ENCODE assay signal across 1 cellular context in the genomic region with DNA sequence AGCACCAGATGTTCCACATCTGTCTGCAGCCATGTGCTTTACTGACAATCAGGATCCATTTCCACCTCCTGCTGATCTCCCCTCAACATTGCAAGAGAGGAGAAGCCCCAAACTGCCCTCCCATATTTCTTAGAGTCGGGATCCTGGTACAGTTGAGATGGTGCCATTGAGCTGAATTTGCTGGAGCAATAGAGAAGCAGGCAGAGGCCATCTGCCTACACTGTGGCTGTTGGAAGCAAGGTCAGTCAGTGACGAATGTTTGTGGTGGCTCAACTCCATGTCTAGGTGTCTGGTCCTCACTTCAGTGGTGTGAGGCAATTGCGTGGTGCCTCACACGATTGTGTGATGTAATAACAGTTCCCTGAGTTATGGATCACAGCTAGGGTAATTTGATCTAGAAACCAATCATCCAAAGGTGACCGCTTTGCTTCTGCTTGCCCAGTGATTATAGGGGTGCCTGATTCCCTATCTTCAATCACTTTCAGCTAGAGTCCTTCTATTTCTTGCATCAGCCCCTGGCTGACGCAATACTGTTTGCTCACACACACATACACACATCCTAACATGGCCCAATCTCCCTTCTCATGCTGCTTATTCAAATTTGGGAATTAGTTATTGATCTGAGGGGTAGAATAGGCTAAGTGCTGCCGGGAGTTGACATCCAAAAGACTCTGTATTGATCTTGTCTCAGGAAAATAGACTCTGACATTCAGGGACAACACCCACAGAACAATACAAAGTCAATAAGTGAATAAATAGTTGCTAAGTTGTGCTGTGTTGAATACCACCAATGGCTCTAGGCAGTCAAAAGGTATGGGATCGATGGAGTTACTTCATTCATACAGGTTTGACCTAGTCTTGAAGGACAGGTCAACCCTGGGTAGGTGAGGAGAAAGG.
A peak's percentile ranks its signal among the peaks of the same experiment; 100 is the strongest.
TF ChIP-seq lines count a peak whose summit lies in the region.

No MANE protein-coding gene starts in this region.

TF ChIP-seq in K562, 482 proteins besides CTCF, POLR2A, EP300 and RAD21 (continued from another document and continues in another):
- no peak for TF ChIP-seq BRF1 (IDR thresholded peaks at IDR 0.05; ENCODE audit: borderline replicate concordance, extremely low read depth, insufficient read length)
- TF ChIP-seq IRF9 (tag; IDR thresholded peaks at IDR 0.05), result peak; percentile 96
- TF ChIP-seq, protein P1, sequence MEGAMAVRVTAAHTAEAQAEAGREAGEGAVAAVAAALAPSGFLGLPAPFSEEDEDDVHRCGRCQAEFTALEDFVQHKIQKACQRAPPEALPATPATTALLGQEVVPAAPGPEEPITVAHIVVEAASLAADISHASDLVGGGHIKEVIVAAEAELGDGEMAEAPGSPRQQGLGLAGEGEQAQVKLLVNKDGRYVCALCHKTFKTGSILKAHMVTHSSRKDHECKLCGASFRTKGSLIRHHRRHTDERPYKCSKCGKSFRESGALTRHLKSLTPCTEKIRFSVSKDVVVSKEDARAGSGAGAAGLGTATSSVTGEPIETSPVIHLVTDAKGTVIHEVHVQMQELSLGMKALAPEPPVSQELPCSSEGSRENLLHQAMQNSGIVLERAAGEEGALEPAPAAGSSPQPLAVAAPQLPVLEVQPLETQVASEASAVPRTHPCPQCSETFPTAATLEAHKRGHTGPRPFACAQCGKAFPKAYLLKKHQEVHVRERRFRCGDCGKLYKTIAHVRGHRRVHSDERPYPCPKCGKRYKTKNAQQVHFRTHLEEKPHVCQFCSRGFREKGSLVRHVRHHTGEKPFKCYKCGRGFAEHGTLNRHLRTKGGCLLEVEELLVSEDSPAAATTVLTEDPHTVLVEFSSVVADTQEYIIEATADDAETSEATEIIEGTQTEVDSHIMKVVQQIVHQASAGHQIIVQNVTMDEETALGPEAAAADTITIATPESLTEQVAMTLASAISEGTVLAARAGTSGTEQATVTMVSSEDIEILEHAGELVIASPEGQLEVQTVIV (CRISPR knock-in tag; IDR thresholded peaks at IDR 0.05; ENCODE audit: borderline replicate concordance), result no peak
- TF ChIP-seq TEAD1 (CRISPR knock-in tag; IDR thresholded peaks at IDR 0.05), result no peak
- TF ChIP-seq ERF (CRISPR knock-in tag; IDR thresholded peaks at IDR 0.05), result no peak
- TF ChIP-seq CBFA2T2 (conservative IDR thresholded peaks at IDR 0.05), result no peak
- no peak for TF ChIP-seq NFE2L1 (tag; IDR thresholded peaks at IDR 0.05; ENCODE audit: borderline replicate concordance, low read depth)
- TF ChIP-seq ZNF324 (CRISPR knock-in tag; IDR thresholded peaks at IDR 0.05), result no peak
- TF ChIP-seq CHD1 (IDR thresholded peaks at IDR 0.05; ENCODE audit: low read length), result no peak
- TF ChIP-seq ZBED1 (IDR thresholded peaks at IDR 0.05), result no peak
- peak; percentile 27; the same call in 1 of the 2 replicates for TF ChIP-seq ZNF79 (CRISPR knock-in tag; IDR thresholded peaks at IDR 0.05; ENCODE audit: low read depth)
- TF ChIP-seq, protein P2, sequence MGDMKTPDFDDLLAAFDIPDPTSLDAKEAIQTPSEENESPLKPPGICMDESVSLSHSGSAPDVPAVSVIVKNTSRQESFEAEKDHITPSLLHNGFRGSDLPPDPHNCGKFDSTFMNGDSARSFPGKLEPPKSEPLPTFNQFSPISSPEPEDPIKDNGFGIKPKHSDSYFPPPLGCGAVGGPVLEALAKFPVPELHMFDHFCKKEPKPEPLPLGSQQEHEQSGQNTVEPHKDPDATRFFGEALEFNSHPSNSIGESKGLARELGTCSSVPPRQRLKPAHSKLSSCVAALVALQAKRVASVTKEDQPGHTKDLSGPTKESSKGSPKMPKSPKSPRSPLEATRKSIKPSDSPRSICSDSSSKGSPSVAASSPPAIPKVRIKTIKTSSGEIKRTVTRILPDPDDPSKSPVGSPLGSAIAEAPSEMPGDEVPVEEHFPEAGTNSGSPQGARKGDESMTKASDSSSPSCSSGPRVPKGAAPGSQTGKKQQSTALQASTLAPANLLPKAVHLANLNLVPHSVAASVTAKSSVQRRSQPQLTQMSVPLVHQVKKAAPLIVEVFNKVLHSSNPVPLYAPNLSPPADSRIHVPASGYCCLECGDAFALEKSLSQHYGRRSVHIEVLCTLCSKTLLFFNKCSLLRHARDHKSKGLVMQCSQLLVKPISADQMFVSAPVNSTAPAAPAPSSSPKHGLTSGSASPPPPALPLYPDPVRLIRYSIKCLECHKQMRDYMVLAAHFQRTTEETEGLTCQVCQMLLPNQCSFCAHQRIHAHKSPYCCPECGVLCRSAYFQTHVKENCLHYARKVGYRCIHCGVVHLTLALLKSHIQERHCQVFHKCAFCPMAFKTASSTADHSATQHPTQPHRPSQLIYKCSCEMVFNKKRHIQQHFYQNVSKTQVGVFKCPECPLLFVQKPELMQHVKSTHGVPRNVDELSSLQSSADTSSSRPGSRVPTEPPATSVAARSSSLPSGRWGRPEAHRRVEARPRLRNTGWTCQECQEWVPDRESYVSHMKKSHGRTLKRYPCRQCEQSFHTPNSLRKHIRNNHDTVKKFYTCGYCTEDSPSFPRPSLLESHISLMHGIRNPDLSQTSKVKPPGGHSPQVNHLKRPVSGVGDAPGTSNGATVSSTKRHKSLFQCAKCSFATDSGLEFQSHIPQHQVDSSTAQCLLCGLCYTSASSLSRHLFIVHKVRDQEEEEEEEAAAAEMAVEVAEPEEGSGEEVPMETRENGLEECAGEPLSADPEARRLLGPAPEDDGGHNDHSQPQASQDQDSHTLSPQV (IDR thresholded peaks at IDR 0.05), result peak; percentile 52; the same call in 1 of the 2 replicates
- no peak for TF ChIP-seq SRSF1 (IDR thresholded peaks at IDR 0.05; ENCODE audit: low read depth, low read length)
- TF ChIP-seq CHCHD3 (CRISPR knock-in tag; IDR thresholded peaks at IDR 0.05), result no peak
- TF ChIP-seq ZNF274 (IDR thresholded peaks at IDR 0.05; ENCODE audit: borderline replicate concordance, low read depth, low read length), result no peak
- TF ChIP-seq, protein P3, sequence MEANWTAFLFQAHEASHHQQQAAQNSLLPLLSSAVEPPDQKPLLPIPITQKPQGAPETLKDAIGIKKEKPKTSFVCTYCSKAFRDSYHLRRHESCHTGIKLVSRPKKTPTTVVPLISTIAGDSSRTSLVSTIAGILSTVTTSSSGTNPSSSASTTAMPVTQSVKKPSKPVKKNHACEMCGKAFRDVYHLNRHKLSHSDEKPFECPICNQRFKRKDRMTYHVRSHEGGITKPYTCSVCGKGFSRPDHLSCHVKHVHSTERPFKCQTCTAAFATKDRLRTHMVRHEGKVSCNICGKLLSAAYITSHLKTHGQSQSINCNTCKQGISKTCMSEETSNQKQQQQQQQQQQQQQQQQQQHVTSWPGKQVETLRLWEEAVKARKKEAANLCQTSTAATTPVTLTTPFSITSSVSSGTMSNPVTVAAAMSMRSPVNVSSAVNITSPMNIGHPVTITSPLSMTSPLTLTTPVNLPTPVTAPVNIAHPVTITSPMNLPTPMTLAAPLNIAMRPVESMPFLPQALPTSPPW (CRISPR knock-in tag; IDR thresholded peaks at IDR 0.05), result no peak; the same call in 1 of the 2 replicates
- TF ChIP-seq, protein P4, sequence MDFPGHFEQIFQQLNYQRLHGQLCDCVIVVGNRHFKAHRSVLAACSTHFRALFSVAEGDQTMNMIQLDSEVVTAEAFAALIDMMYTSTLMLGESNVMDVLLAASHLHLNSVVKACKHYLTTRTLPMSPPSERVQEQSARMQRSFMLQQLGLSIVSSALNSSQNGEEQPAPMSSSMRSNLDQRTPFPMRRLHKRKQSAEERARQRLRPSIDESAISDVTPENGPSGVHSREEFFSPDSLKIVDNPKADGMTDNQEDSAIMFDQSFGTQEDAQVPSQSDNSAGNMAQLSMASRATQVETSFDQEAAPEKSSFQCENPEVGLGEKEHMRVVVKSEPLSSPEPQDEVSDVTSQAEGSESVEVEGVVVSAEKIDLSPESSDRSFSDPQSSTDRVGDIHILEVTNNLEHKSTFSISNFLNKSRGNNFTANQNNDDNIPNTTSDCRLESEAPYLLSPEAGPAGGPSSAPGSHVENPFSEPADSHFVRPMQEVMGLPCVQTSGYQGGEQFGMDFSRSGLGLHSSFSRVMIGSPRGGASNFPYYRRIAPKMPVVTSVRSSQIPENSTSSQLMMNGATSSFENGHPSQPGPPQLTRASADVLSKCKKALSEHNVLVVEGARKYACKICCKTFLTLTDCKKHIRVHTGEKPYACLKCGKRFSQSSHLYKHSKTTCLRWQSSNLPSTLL (IDR thresholded peaks at IDR 0.05), result no peak
- no peak for TF ChIP-seq SAFB (IDR thresholded peaks at IDR 0.05; ENCODE audit: borderline replicate concordance, low read depth, low read length)
- TF ChIP-seq HOXB6 (CRISPR knock-in tag; IDR thresholded peaks at IDR 0.05; ENCODE audit: borderline replicate concordance), result no peak
- TF ChIP-seq ZBTB12 (CRISPR knock-in tag; IDR thresholded peaks at IDR 0.05), result no peak
- TF ChIP-seq HINFP (tag; conservative IDR thresholded peaks at IDR 0.05; ENCODE audit: low read depth), result no peak
- TF ChIP-seq RBM14 (IDR thresholded peaks at IDR 0.05; ENCODE audit: borderline replicate concordance, insufficient read depth, low read depth, low read length), result no peak
- TF ChIP-seq FOXJ2 (tag; IDR thresholded peaks at IDR 0.05), result peak; percentile 15; the same call in 1 of the 2 replicates
- no peak for TF ChIP-seq XRCC5 (IDR thresholded peaks at IDR 0.05; ENCODE audit: low read depth, low read length)
- TF ChIP-seq MTA3 (IDR thresholded peaks at IDR 0.05; ENCODE audit: borderline replicate concordance), result no peak; the same call in 1 of the 2 replicates
- TF ChIP-seq PCBP2 (IDR thresholded peaks at IDR 0.05; ENCODE audit: low read depth, low read length, poor library complexity, severe bottlenecking), result no peak
- TF ChIP-seq ETS1 (conservative IDR thresholded peaks at IDR 0.05; ENCODE audit: control insufficient read depth, low read depth, low read length), result no peak
- no peak for TF ChIP-seq NRF1 (conservative IDR thresholded peaks at IDR 0.05 in 1 of 2, IDR thresholded peaks at IDR 0.05 in 1 of 2)
- no peak for TF ChIP-seq NR3C1 (CRISPR knock-in tag; IDR thresholded peaks at IDR 0.05)
- TF ChIP-seq, protein P5, sequence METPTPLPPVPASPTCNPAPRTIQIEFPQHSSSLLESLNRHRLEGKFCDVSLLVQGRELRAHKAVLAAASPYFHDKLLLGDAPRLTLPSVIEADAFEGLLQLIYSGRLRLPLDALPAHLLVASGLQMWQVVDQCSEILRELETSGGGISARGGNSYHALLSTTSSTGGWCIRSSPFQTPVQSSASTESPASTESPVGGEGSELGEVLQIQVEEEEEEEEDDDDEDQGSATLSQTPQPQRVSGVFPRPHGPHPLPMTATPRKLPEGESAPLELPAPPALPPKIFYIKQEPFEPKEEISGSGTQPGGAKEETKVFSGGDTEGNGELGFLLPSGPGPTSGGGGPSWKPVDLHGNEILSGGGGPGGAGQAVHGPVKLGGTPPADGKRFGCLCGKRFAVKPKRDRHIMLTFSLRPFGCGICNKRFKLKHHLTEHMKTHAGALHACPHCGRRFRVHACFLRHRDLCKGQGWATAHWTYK (CRISPR knock-in tag; IDR thresholded peaks at IDR 0.05), result no peak; the same call in 1 of the 2 replicates
- TF ChIP-seq ZBTB2 (IDR thresholded peaks at IDR 0.05), result no peak
- no peak for TF ChIP-seq HDAC6 (IDR thresholded peaks at IDR 0.05; ENCODE audit: low read depth, low read length)
- TF ChIP-seq ZNF354B (CRISPR knock-in tag; IDR thresholded peaks at IDR 0.05), result no peak
- no peak for TF ChIP-seq MAFG (tag; conservative IDR thresholded peaks at IDR 0.05)
- TF ChIP-seq ZC3H4 (CRISPR knock-in tag; IDR thresholded peaks at IDR 0.05; ENCODE audit: borderline replicate concordance), result no peak
